Comparison of ENCODE assay signal across 14 cellular contexts in the genomic region with DNA sequence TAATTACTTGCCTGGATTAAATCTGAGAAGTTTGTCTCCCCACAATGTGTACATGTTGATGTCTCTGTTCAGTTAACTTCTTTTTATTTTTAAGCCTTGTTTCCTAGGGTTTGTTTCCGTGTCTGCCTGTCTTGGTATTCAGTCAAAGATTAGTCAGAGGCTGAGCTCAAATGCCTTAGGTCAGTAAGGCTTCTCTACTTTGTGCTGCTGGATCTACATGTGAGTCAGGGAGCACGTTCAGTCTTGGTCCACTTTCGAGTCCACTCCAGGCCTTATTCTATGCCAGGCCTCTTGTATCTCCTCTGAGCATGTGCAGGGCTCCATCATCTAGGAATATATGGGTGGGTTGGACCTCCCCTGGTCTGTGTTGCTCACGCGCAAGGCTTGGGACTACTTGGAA.
DNase-seq lines count a peak whose midpoint lies in the region; ATAC-seq, FAIRE-seq and TF ChIP-seq lines count a peak whose summit lies in the region.
"Had no signal": no experiment of that assay in that cellular context is flagged by ENCODE, and none has a peak within 500 bp of the region (broad histone marks: within the 10 kb centered on the region; RNA-seq: fewer than 3 reads in every experiment).

No MANE protein-coding gene starts in this region.

- H3K27me3 ChIP-seq in kidney epithelial cell (ENCODE audit: control insufficient read depth, insufficient read depth, low read length) = no peaks in the 10 kb centered on the region

- FAIRE-seq in GM12891 (lab: Jason Lieb, UNC) = no peak
- FAIRE-seq: HTR-8/SVneo had no signal

- no peak for TF ChIP-seq POLR2A in GM12891 (IDR thresholded peaks at IDR 0.05; ENCODE audit: low read depth, low read length)

- no peaks in the 10 kb centered on the region for H3K36me3 ChIP-seq in kidney epithelial cell (ENCODE audit: control insufficient read depth, insufficient read depth, low read length)

- peak; percentile 69 for DNase-seq in AG20443 (ENCODE audit: low spot score)
- DNase-seq in NCI-H226 = peak; percentile 33
- peak; percentile 25 for DNase-seq in dedifferentiated amniotic fluid mesenchymal stem cell (ENCODE audit: extremely low spot score)
- DNase-seq in kidney epithelial cell (ENCODE audit: low read depth) = peak; percentile 28
- no peak for DNase-seq in GM12891 (ENCODE audit: insufficient read length, low spot score)
- no peak for DNase-seq in mesenteric fat pad (ENCODE audit: low spot score)
- DNase-seq: activated CD4-positive, alpha-beta memory T cell treated with anti-CD3 and anti-CD28 coated beads for 36 hours; cortex of kidney; naive B cell; NCI-H2029; NCI-H524 had no signal

- H3K4me3 ChIP-seq in kidney epithelial cell (ENCODE audit: low read depth, low read length) = no peak overlapping the region

- no peak for TF ChIP-seq CTCF in kidney epithelial cell (IDR thresholded peaks at IDR 0.05; ENCODE audit: insufficient read depth, low read length, poor library complexity, severe bottlenecking)

- ATAC-seq in GM21526 (IDR thresholded peaks at IDR 0.05; ENCODE audit: low FRiP score, unreplicated experiment) (no peak), HG02759 (IDR thresholded peaks at IDR 0.05; ENCODE audit: unreplicated experiment) (no peak)

TF ChIP-seq in GM12891, 5 proteins besides CTCF, POLR2A, EP300 and RAD21:
- no peak for TF ChIP-seq TAF1 (IDR thresholded peaks at IDR 0.05; ENCODE audit: low read depth, low read length)
- TF ChIP-seq SPI1 (IDR thresholded peaks at IDR 0.05; ENCODE audit: low read depth, low read length) = no peak
- no peak for TF ChIP-seq PAX5 (IDR thresholded peaks at IDR 0.05; ENCODE audit: insufficient read depth, low read length, severe bottlenecking)
- no peak for TF ChIP-seq POLR2AphosphoS5 (IDR thresholded peaks at IDR 0.05; ENCODE audit: low read depth, low read length)
- no peak for TF ChIP-seq POU2F2 (IDR thresholded peaks at IDR 0.05; ENCODE audit: low read depth, low read length)

Comparison
In these comparisons a context has a peak if more than half of its experiments do, and no peak if none do; other contexts are left out.
1. DNase-seq: peak in AG20443 (single experiment), NCI-H226 (single experiment), dedifferentiated amniotic fluid mesenchymal stem cell (single experiment) and kidney epithelial cell (single experiment); none in GM12891 (single experiment) and mesenteric fat pad (single experiment).